12 cellular contexts compared by ENCODE assay signal in the genomic region with DNA sequence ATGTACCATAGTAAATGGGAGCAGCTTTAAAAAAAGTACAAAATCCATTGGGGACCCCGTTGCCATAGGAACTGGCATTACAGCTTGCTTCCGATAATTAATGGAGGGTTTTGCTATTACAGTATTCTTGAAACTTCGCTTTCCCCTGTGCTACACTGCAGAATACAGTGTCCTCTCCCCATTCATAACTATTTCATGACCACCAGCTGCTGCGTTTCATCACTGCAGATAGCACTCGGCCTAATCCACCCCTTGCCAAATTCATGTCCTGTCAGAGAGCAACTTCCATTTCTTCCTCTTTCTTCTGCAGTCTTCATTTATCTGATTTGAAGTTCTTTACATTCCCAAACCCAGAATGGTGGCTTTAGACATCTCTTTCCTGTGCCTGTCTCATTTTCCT.
"Had no signal": no experiment of that assay in that cellular context is flagged by ENCODE, and none has a peak within 500 bp of the region (broad histone marks: within the 10 kb centered on the region; RNA-seq: fewer than 3 reads in every experiment).

No MANE protein-coding gene starts in this region.

- DNase-seq: activated CD4-positive, alpha-beta T cell treated with anti-CD3 and anti-CD28 coated beads for 1 hour; activated CD4-positive, alpha-beta T cell treated with anti-CD3 and anti-CD28 coated beads, Interleukin-2, amount 50 U/mL, for 48 hours; activated effector memory CD4-positive, alpha-beta T cell treated with Interleukin-2 at 50 U/mL for 16 hours; activated naive CD4-positive, alpha-beta T cell treated with anti-CD3 and anti-CD28 coated beads, Interleukin-2, amount 50 U/mL, for 16 hours; activated T-cell treated with anti-CD3 and anti-CD28 coated beads, Interleukin-2, amount 50 U/mL, for 4 hours; adrenal gland; left lung; nucleus accumbens; posterior cingulate gyrus; retina had no signal

- H3K79me2 ChIP-seq: hepatocyte had no signal

- H3K9me3 ChIP-seq: adrenal gland, left lung had no signal

- H2AFZ ChIP-seq: hepatocyte had no signal

- H3K4me3 ChIP-seq: adrenal gland, hepatocyte, left lung had no signal

- H3K27ac ChIP-seq: adrenal gland, epithelial cell of prostate, hepatocyte, left lung had no signal

- H3K36me3 ChIP-seq: adrenal gland, left lung had no signal

- H3K4me2 ChIP-seq: hepatocyte had no signal

- H3K4me1 ChIP-seq: adrenal gland had no signal

- H3K27me3 ChIP-seq: adrenal gland, hepatocyte, left lung had no signal
